16 cellular contexts compared by ENCODE assay signal in the genomic region with DNA sequence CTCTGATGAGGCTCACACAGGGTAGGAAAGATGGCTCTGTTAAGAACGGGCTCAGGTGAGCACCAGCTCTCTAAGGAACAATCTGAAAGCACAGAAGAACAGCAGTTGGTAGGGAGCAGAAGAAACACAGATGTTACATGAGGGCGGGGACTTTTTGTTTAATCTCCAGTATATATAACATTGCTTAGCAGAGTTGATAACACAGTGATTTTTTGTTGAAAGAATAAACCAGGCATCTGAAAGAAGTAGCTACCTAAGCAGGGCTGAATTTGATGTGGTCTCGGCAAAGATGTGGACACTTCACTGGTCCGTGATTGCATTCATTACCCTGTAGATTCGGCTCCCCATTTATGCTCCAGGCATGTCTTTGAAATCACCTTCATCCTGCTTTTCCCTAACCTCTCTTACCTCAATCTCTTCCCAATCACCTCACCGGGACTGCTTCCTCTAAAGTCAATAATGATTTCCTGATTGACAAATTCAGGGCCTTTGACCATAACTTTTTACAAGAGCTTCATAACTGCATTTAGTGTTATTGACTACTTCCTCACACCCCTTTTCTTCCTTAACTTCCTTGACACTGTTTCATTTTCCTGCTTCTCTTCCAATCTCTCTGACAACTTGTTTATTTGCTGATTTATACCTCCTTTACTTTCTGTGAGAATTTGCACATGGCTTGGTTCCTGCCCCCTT. TPM values are rescaled to one million over a fixed set of nuclear protein-coding genes. Genes with fewer than 3 reads are reported as not detected.
"Had no signal": no experiment of that assay in that cellular context is flagged by ENCODE, and none has a peak within 500 bp of the region (broad histone marks: within the 10 kb centered on the region; RNA-seq: fewer than 3 reads in every experiment).

No MANE protein-coding gene starts in this region.

- DNase-seq: activated CD4-positive, alpha-beta T cell treated with anti-CD3 and anti-CD28 coated beads, Interleukin-2, amount 10 ng/mL, durations not matched to agents 24 days and 14 days; activated naive CD4-positive, alpha-beta T cell treated with anti-CD3 and anti-CD28 coated beads for 36 hours; brain microvascular endothelial cell; cerebellar nuclear complex; dermis blood vessel endothelial cell; hypothalamus; lower lobe of right lung; psoas muscle; right lobe of liver; spleen; stimulated activated CD4-positive, alpha-beta T cell treated with anti-CD3 and anti-CD28 coated beads, Interleukin-2, amount 100 ng/mL, for 24 hours; stimulated activated naive CD4-positive, alpha-beta T cell; upper lobe of left lung had no signal

- H3K4me3 Mint-ChIP-seq: activated CD4-positive, alpha-beta T cell treated with anti-CD3 and anti-CD28 coated beads, Interleukin-2, amount 10 ng/mL, durations not matched to agents 24 days and 14 days; activated naive CD4-positive, alpha-beta T cell treated with anti-CD3 and anti-CD28 coated beads for 36 hours; nephron; WTC11 had no signal

- H3K4me3 ChIP-seq: lower lobe of right lung, psoas muscle, right lobe of liver, SK-N-MC, spleen, upper lobe of left lung had no signal

- ATAC-seq: lower lobe of right lung, psoas muscle, right lobe of liver, WTC11 had no signal

- H3K9me3 ChIP-seq: lower lobe of right lung, psoas muscle, right lobe of liver, spleen, upper lobe of left lung had no signal

- H3K4me1 Mint-ChIP-seq: nephron had no signal

- H3K27ac Mint-ChIP-seq: activated CD4-positive, alpha-beta T cell treated with anti-CD3 and anti-CD28 coated beads, Interleukin-2, amount 10 ng/mL, durations not matched to agents 24 days and 14 days; nephron; WTC11 had no signal

- H3K27ac ChIP-seq: brain microvascular endothelial cell, lower lobe of right lung, psoas muscle, right lobe of liver, SK-N-MC, upper lobe of left lung had no signal

- H3K27me3 ChIP-seq: brain microvascular endothelial cell, right lobe of liver, spleen, upper lobe of left lung had no signal

- H3K27me3 Mint-ChIP-seq: activated CD4-positive, alpha-beta T cell treated with anti-CD3 and anti-CD28 coated beads, Interleukin-2, amount 10 ng/mL, durations not matched to agents 24 days and 14 days had no signal

- H3K36me3 ChIP-seq: brain microvascular endothelial cell, lower lobe of right lung, right lobe of liver, spleen, upper lobe of left lung had no signal

- H3K4me1 ChIP-seq: lower lobe of right lung, psoas muscle, right lobe of liver, upper lobe of left lung had no signal

RNA-seq across cellular contexts. Expression of a gene that starts 34.4 kb away (rescaled TPM):
- total RNA-seq: dermis blood vessel endothelial cell had no signal
